ENCODE assay signal across 8 cellular contexts in genomic region chr11:119148855-119149370, GRCh38. TPM values are rescaled to one million over a fixed set of nuclear protein-coding genes. Genes with fewer than 3 reads are reported as not detected.
DNase-seq lines count a peak whose midpoint lies in the region; ATAC-seq and TF ChIP-seq lines count a peak whose summit lies in the region.

Gene ABCG4 (plus strand): TSS chr11:119149052. CDS start chr11:119149966, 914 bp downstream.

- peaks cover 9% of the 10 kb centered on the region; the same call in 1 of the 2 replicates for H3K4me1 ChIP-seq in PC-9 (replicated peaks; ENCODE audit: insufficient read depth)

- DNase-seq in GM10266 (ENCODE audit: extremely low spot score) (peak; percentile 50), PC-9 (no peak), T47D (ENCODE audit: low read depth in 1 of 2, low spot score in 1 of 2) (peak; percentile 27 to 54), left lobe of liver (ENCODE audit: low spot score) (no peak), NCI-H510A (lab: John Stamatoyannopoulos, UW) (no peak), DMS153 (lab: John Stamatoyannopoulos, UW) (no peak)
- DNase-seq in stimulated activated naive CD8-positive, alpha-beta T cell treated with anti-CD3 and anti-CD28 coated beads, Interleukin-15, Interleukin-2, amounts not matched to agents 100 U/mL and 50 U/mL, for 24 hours, result peak; percentile 25

- no TSS peak for BruUV-seq in PC-9 (replicated peaks; lab: Mats Ljungman, UMichigan)

- H3K9me2 ChIP-seq in PC-9 (ENCODE audit: insufficient read depth), result no peaks in the 10 kb centered on the region

- in situ Hi-C loops in T47D (cut with HindIII; ENCODE audit: low pct_unique_long_range_greater_than_20kb, low sequenced_read_pairs), result no loop called here

- no peak within 1 kb of the TSS for H3K27ac ChIP-seq in PC-9

- no peaks in the 10 kb centered on the region for H3K9me3 ChIP-seq in PC-9 (ENCODE audit: insufficient read depth, low read depth)

- peaks cover 15% of the 10 kb centered on the region; the same call in 1 of the 2 replicates for H3F3A ChIP-seq in PC-9 (ENCODE audit: insufficient read depth, low read depth)

- H3K4me3 ChIP-seq in PC-9, result peak within 1 kb of the TSS; percentile 84

- H3K36me3 ChIP-seq in PC-9 (ENCODE audit: low read depth), result no peaks in the 10 kb centered on the region

- intact Hi-C loops in PC-9 (cut with micrococcal nuclease; ENCODE audit: unreplicated experiment), result no loop called here

- no peaks in the 10 kb centered on the region for H3K79me2 ChIP-seq in PC-9 (ENCODE audit: low read depth)

- H4K20me1 ChIP-seq in PC-9 (ENCODE audit: insufficient read depth), result no peaks in the 10 kb centered on the region

- POLR2A ChIA-PET in PC-9 (lab: Charles Lee; ENCODE audit: unreplicated experiment), result no interaction called here

- H2AFZ ChIP-seq in PC-9, result peak within 1 kb of the TSS; percentile 87

- CTCF ChIA-PET in PC-9 (lab: Charles Lee), result no interaction called here

- H3K4me2 ChIP-seq in PC-9, result peak within 1 kb of the TSS; percentile 99

- H3K27me3 ChIP-seq in PC-9 (ENCODE audit: insufficient read depth, low read depth), result peaks cover 51% of the 10 kb centered on the region

- TF ChIP-seq CTCF in GM10266 (IDR thresholded peaks at IDR 0.05; ENCODE audit: control insufficient read depth, insufficient read depth, low read depth, missing control alignments) (no peak), PC-9 (conservative IDR thresholded peaks at IDR 0.05) (no peak)

- ATAC-seq in left lobe of liver (peak; percentile 78), GM21619 (IDR thresholded peaks at IDR 0.05; ENCODE audit: unreplicated experiment) (no peak)
- ATAC-seq in stimulated activated naive CD8-positive, alpha-beta T cell treated with anti-CD3 and anti-CD28 coated beads, Interleukin-15, Interleukin-2, amounts not matched to agents 100 U/mL and 50 U/mL, for 24 hours, result peak; percentile 67

RNA-seq across cellular contexts. Expression of gene ABCG4, which starts in this region (rescaled TPM):
- 0.11 TPM in 1 of 2 replicates, not detected in the other for total RNA-seq in PC-9 (2021)
- 0.48 TPM for total RNA-seq in left lobe of liver

Comparison
In these comparisons a context has a peak if more than half of its experiments do, and no peak if none do; other contexts are left out.
1. Peak in ATAC-seq in left lobe of liver; RNA of the gene not detected or under 1 TPM.
2. DNase-seq: peak in GM10266 (single experiment), T47D (2 of 2) and stimulated activated naive CD8-positive, alpha-beta T cell treated with anti-CD3 and anti-CD28 coated beads, Interleukin-15, Interleukin-2, amounts not matched to agents 100 U/mL and 50 U/mL, for 24 hours (single experiment); none in PC-9 (0 of 2), left lobe of liver (single experiment), NCI-H510A (single experiment) and DMS153 (single experiment).